18 cellular contexts compared by ENCODE assay signal in the genomic region with DNA sequence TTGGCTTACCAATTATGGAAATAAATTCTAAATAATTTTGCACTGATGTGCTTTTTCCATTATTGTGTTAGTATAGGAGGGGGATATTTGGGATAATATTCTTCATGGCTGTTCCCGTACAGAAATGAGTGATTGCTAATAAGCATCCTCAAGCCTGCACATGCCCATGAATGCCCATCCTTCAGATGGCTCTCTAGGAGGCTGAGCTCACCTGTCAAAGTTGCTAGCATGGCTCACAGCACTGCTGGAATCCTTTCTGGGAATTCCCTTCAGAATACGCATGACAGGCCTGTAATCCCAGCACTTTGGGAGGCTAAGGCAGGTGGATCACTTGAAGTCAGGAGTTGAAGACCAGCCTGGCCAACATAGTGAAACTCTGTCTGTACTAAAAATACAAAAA.
"Had no signal": no experiment of that assay in that cellular context is flagged by ENCODE, and none has a peak within 500 bp of the region (broad histone marks: within the 10 kb centered on the region; RNA-seq: fewer than 3 reads in every experiment).

No MANE protein-coding gene starts in this region.

- ATAC-seq: activated CD4-positive, alpha-beta T cell treated with anti-CD3 and anti-CD28 coated beads for 36 hours; body of pancreas; naive thymus-derived CD4-positive, alpha-beta T cell had no signal

- H3K27me3 ChIP-seq: body of pancreas, dorsolateral prefrontal cortex, pancreas, spleen, transverse colon had no signal

- H3K27ac ChIP-seq: body of pancreas, dorsolateral prefrontal cortex, pancreas, psoas muscle, spleen, transverse colon had no signal

- H3K36me3 ChIP-seq: pancreas, spleen, transverse colon had no signal

- DNase-seq: activated CD4-positive, alpha-beta T cell treated with anti-CD3 and anti-CD28 coated beads for 36 hours; activated CD4-positive, CD25-positive, alpha-beta regulatory T cell; activated effector memory CD4-positive, alpha-beta T cell treated with Interleukin-2 at 50 U/mL for 16 hours; activated naive CD4-positive, alpha-beta T cell treated with Interleukin-2 at 50 U/mL for 16 hours; activated T-cell treated with anti-CD3 and anti-CD28 coated beads for 4 hours; aorta; dorsolateral prefrontal cortex; effector memory CD4-positive, alpha-beta T cell; islet precursor cell; midbrain; naive thymus-derived CD4-positive, alpha-beta T cell; spleen; stimulated activated naive CD4-positive, alpha-beta T cell treated with Interleukin-2 at 50 U/mL for 16 hours; transverse colon had no signal

- H3K4me3 ChIP-seq: body of pancreas, coronary artery, dorsolateral prefrontal cortex, pancreas, psoas muscle, spleen, transverse colon had no signal

- H3K4me1 ChIP-seq: body of pancreas, pancreas, psoas muscle, spleen had no signal

- H3K9me3 ChIP-seq: body of pancreas, pancreas, spleen, transverse colon had no signal
